Comparison of ENCODE assay signal across 1 cellular context in genomic region chr15:73464602-73465001, GRCh38.
TF ChIP-seq lines count a peak whose summit lies in the region.

No MANE protein-coding gene starts in this region.

TF ChIP-seq in A549, 52 proteins besides CTCF, POLR2A, EP300 and RAD21 (continued from another document):
- TF ChIP-seq, protein P1, sequence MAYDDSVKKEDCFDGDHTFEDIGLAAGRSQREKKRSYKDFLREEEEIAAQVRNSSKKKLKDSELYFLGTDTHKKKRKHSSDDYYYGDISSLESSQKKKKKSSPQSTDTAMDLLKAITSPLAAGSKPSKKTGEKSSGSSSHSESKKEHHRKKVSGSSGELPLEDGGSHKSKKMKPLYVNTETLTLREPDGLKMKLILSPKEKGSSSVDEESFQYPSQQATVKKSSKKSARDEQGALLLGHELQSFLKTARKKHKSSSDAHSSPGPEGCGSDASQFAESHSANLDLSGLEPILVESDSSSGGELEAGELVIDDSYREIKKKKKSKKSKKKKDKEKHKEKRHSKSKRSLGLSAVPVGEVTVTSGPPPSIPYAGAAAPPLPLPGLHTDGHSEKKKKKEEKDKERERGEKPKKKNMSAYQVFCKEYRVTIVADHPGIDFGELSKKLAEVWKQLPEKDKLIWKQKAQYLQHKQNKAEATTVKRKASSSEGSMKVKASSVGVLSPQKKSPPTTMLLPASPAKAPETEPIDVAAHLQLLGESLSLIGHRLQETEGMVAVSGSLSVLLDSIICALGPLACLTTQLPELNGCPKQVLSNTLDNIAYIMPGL (CRISPR knock-in tag; IDR thresholded peaks at IDR 0.05; ENCODE audit: borderline replicate concordance): no peak
- no peak for TF ChIP-seq KDM1A (IDR thresholded peaks at IDR 0.05; ENCODE audit: low read depth)
- TF ChIP-seq, protein P2, sequence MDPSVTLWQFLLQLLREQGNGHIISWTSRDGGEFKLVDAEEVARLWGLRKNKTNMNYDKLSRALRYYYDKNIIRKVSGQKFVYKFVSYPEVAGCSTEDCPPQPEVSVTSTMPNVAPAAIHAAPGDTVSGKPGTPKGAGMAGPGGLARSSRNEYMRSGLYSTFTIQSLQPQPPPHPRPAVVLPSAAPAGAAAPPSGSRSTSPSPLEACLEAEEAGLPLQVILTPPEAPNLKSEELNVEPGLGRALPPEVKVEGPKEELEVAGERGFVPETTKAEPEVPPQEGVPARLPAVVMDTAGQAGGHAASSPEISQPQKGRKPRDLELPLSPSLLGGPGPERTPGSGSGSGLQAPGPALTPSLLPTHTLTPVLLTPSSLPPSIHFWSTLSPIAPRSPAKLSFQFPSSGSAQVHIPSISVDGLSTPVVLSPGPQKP (IDR thresholded peaks at IDR 0.05; ENCODE audit: low read depth, low read length): no peak
